In the genomic region with DNA sequence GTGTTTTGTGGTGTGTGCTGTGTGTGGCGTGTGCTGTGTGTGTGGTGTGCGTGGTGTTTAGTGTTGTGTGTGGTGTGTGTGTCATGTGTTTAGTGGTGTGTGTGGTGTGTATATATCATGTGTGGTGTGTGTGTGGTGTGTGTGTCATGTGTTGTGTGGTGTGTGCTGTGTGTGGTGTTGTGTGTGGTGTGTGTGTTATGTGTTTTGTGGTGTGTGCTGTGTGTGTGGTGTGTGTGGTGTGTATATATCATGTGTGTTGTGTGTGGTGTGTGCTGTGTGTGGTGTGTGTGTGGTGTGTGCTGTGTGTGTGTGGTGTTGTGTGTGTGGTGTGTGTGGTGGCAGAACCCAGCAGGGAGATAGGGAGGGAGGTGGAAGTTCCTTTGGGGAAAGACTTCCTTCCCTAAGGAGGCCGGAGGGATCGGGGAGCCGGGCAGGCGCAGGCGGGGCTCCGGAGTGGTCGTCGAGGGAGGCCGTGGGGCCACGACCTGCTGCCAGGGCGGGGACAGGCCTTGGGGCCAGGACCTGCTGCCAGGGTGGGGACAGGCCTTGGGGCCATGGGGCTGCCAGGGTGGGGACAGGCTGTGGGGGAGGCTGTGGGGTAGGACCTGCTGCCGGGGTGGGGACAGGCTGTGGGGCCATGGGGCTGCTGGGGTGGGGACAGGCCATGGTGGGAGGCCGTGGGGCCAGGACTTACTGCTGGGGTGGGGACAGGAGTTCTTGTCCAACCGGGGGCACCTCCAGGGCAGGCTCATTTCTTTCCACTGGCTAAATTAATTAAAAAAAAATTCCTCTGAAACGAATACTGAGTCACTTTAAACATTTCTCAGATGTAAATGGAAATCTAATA, we compare ENCODE assay signal across 8 cellular contexts. TPM values are rescaled to one million over a fixed set of nuclear protein-coding genes. Genes with fewer than 3 reads are reported as not detected.
DNase-seq lines count a peak whose midpoint lies in the region; ATAC-seq, FAIRE-seq and TF ChIP-seq lines count a peak whose summit lies in the region.

No MANE protein-coding gene starts in this region.

- peaks cover 5% of the 10 kb centered on the region for H3K4me1 ChIP-seq in endothelial cell of umbilical vein (ENCODE audit: control insufficient read depth, extremely low read depth, insufficient read depth, low read length)

- TF ChIP-seq CTCF in GM12875 (IDR thresholded peaks at IDR 0.05; ENCODE audit: borderline replicate concordance, insufficient read depth, low read depth, low read length) = no peak
- TF ChIP-seq CTCF in endothelial cell of umbilical vein (IDR thresholded peaks at IDR 0.05; ENCODE audit: extremely low read depth in 1 of 2, insufficient read depth in 1 of 2, low read depth in 1 of 2, low read length in 2 of 2) = no peak

- intact Hi-C loops in endothelial cell of umbilical vein (cut with micrococcal nuclease) = loop anchor here (10.0 kb wide), 1 partner anchor 229 kb away; a partner anchor contains a TSS

- CTCF ChIA-PET in endothelial cell of umbilical vein (lab: Charles Lee) = interaction anchor here (1.0 to 1.6 kb wide), 3 partner anchors 14 to 55 kb away, joined by 3 to 8 read pairs (median 3); no protein-coding TSS in a partner anchor

- peak overlapping the region; percentile 4 for H2AFZ ChIP-seq in endothelial cell of umbilical vein (ENCODE audit: low read depth, low read length)

- DNase-seq in UCSD-AML1 (lab: John Stamatoyannopoulos, UW; ENCODE audit: unreplicated experiment) (peak; percentile 61), endothelial cell of umbilical vein (ENCODE audit: low read depth, low spot score) (no peak), hepatic stellate cell (ENCODE audit: low spot score) (no peak), SKM-1 treated with dmso at 0.1 percent for 144 hours (lab: John Stamatoyannopoulos, UW; ENCODE audit: unreplicated experiment) (no peak), AG20443 (ENCODE audit: low spot score) (no peak)
- DNase-seq in stimulated activated CD4-positive, alpha-beta T cell treated with anti-CD3 and anti-CD28 coated beads, Interleukin-15, amount 100 ng/mL, for 1 hour (ENCODE audit: low read depth in 1 of 2, low spot score in 1 of 2) = peak; percentile 1 to 41

- H3K4me3 ChIP-seq in GM12875 (ENCODE audit: low read depth, low read length) = peak overlapping the region; percentile 29
- H3K4me3 ChIP-seq in endothelial cell of umbilical vein (replicated peaks in 1 of 3; ENCODE audit: insufficient read depth in 1 of 3, low read depth in 1 of 3, low read length in 3 of 3) = no peak overlapping the region

- POLR2A ChIA-PET in endothelial cell of umbilical vein (lab: Charles Lee) = no interaction called here

- no peaks in the 10 kb centered on the region for H3K36me3 ChIP-seq in endothelial cell of umbilical vein (ENCODE audit: control insufficient read depth in 2 of 2, extremely low read depth in 1 of 2, insufficient read depth in 2 of 2, low read length in 2 of 2)

- no peaks in the 10 kb centered on the region for H3K27me3 ChIP-seq in endothelial cell of umbilical vein (ENCODE audit: control insufficient read depth in 2 of 2, insufficient read depth in 2 of 2, low read length in 2 of 2)

- ATAC-seq in HG02759 (IDR thresholded peaks at IDR 0.05; ENCODE audit: unreplicated experiment) = no peak

- dilution Hi-C loops in endothelial cell of umbilical vein (cut with MboI; ENCODE audit: extremely low pct_ligation_motif_present, low sequenced_read_pairs) = no loop called here

- no peaks in the 10 kb centered on the region for H3K9me3 ChIP-seq in endothelial cell of umbilical vein (replicated peaks; ENCODE audit: control insufficient read depth, insufficient read depth, low read length)

- no peaks in the 10 kb centered on the region for H3K79me2 ChIP-seq in endothelial cell of umbilical vein (ENCODE audit: control insufficient read depth, insufficient read depth, low read length)

- no peak for FAIRE-seq in endothelial cell of umbilical vein (lab: Jason Lieb, UNC)

- H3K9me1 ChIP-seq in endothelial cell of umbilical vein (replicated peaks; ENCODE audit: control insufficient read depth, extremely low read depth, insufficient read depth, low read length) = no peaks in the 10 kb centered on the region

- no peak overlapping the region for H3K4me2 ChIP-seq in endothelial cell of umbilical vein (ENCODE audit: insufficient read depth, low read length)

- BruUV-seq in endothelial cell of umbilical vein (replicated peaks; lab: Mats Ljungman, UMichigan) = no TSS peak

- H4K20me1 ChIP-seq in endothelial cell of umbilical vein (replicated peaks; ENCODE audit: control insufficient read depth, extremely low read depth, insufficient read depth, low read length) = no peaks in the 10 kb centered on the region

- no peak overlapping the region for H3K9ac ChIP-seq in endothelial cell of umbilical vein (replicated peaks; ENCODE audit: extremely low read depth, insufficient read depth, low read length)

- no peak for TF ChIP-seq POLR2A in endothelial cell of umbilical vein (IDR thresholded peaks at IDR 0.05; ENCODE audit: low read depth, low read length)

- no peak overlapping the region for H3K27ac ChIP-seq in endothelial cell of umbilical vein (ENCODE audit: insufficient read depth, low read depth, low read length)

TF ChIP-seq in endothelial cell of umbilical vein, 7 proteins besides CTCF, POLR2A, EP300 and RAD21:
- TF ChIP-seq JUN (IDR thresholded peaks at IDR 0.05; ENCODE audit: borderline replicate concordance, insufficient read depth, insufficient read length, low read depth) (no peak), POLR2AphosphoS5 (IDR thresholded peaks at IDR 0.05; ENCODE audit: insufficient read depth, low read depth, low read length) (no peak), FOS (IDR thresholded peaks at IDR 0.05; ENCODE audit: borderline replicate concordance, insufficient read depth, low read length) (no peak)

RNA-seq across cellular contexts. Expression of a gene that starts 15.2 kb away (rescaled TPM):
- total RNA-seq in endothelial cell of umbilical vein = 185 and 219 TPM in 2 replicates
- 131 and 172 TPM in 2 replicates for polyA plus RNA-seq in endothelial cell of umbilical vein
- 57.5 and 89.5 TPM in 2 replicates for polyA plus RNA-seq in endothelial cell of umbilical vein (2011; cell fraction: cytosol; rRNA removed)
- polyA plus RNA-seq in endothelial cell of umbilical vein (2011; cell fraction: nucleus; rRNA removed) = 94.6 and 107 TPM in 2 replicates
- 42.1 and 86.7 TPM in 2 replicates for polyA plus RNA-seq in endothelial cell of umbilical vein (2012)
- polyA minus RNA-seq in endothelial cell of umbilical vein = 33.9 and 43.9 TPM in 2 replicates
- polyA minus RNA-seq in endothelial cell of umbilical vein (2011; cell fraction: cytosol; rRNA and poly(A)+ RNA removed) = 25.2 TPM
- polyA minus RNA-seq in endothelial cell of umbilical vein (2011; cell fraction: nucleus; rRNA and poly(A)+ RNA removed) = 23.0 and 58.6 TPM in 2 replicates

RNA-seq across cellular contexts. Expression of a gene that starts 36.8 kb away (rescaled TPM):
- total RNA-seq in endothelial cell of umbilical vein = 0.12 and 0.15 TPM in 2 replicates
- polyA plus RNA-seq in endothelial cell of umbilical vein = 0.06 TPM in 2 replicates
- polyA plus RNA-seq in endothelial cell of umbilical vein (2011; cell fraction: cytosol; rRNA removed) = not detected in 2 replicates
- 0.26 and 0.28 TPM in 2 replicates for polyA plus RNA-seq in endothelial cell of umbilical vein (2011; cell fraction: nucleus; rRNA removed)
- polyA plus RNA-seq in endothelial cell of umbilical vein (2012) = 0.04 TPM in 1 of 2 replicates, not detected in the other
- 0.06 TPM in 1 of 2 replicates, not detected in the other for polyA minus RNA-seq in endothelial cell of umbilical vein
- polyA minus RNA-seq in endothelial cell of umbilical vein (2011; cell fraction: cytosol; rRNA and poly(A)+ RNA removed) = not detected
- polyA minus RNA-seq in endothelial cell of umbilical vein (2011; cell fraction: nucleus; rRNA and poly(A)+ RNA removed) = 0.14 TPM in 1 of 2 replicates, not detected in the other

RNA-seq across cellular contexts. Expression of a gene that starts 57.3 kb away (rescaled TPM):
- 69.5 and 71.0 TPM in 2 replicates for total RNA-seq in endothelial cell of umbilical vein
- polyA plus RNA-seq in endothelial cell of umbilical vein = 75.7 and 86.3 TPM in 2 replicates
- polyA plus RNA-seq in endothelial cell of umbilical vein (2011; cell fraction: cytosol; rRNA removed) = 77.1 and 90.2 TPM in 2 replicates
- 87.3 and 95.6 TPM in 2 replicates for polyA plus RNA-seq in endothelial cell of umbilical vein (2011; cell fraction: nucleus; rRNA removed)
- 38.5 and 50.8 TPM in 2 replicates for polyA plus RNA-seq in endothelial cell of umbilical vein (2012)
- 19.8 and 23.7 TPM in 2 replicates for polyA minus RNA-seq in endothelial cell of umbilical vein
- polyA minus RNA-seq in endothelial cell of umbilical vein (2011; cell fraction: cytosol; rRNA and poly(A)+ RNA removed) = 11.5 TPM
- 8.4 and 13.7 TPM in 2 replicates for polyA minus RNA-seq in endothelial cell of umbilical vein (2011; cell fraction: nucleus; rRNA and poly(A)+ RNA removed)

RNA-seq across cellular contexts. Expression of a gene that starts 57.5 kb away (rescaled TPM):
- total RNA-seq in endothelial cell of umbilical vein = 14.6 and 20.9 TPM in 2 replicates
- 16.7 and 18.0 TPM in 2 replicates for polyA plus RNA-seq in endothelial cell of umbilical vein
- 10.5 and 14.0 TPM in 2 replicates for polyA plus RNA-seq in endothelial cell of umbilical vein (2011; cell fraction: cytosol; rRNA removed)
- polyA plus RNA-seq in endothelial cell of umbilical vein (2011; cell fraction: nucleus; rRNA removed) = 13.3 and 16.6 TPM in 2 replicates
- 11.1 and 15.5 TPM in 2 replicates for polyA plus RNA-seq in endothelial cell of umbilical vein (2012)
- polyA minus RNA-seq in endothelial cell of umbilical vein = 9.5 and 10.6 TPM in 2 replicates
- polyA minus RNA-seq in endothelial cell of umbilical vein (2011; cell fraction: cytosol; rRNA and poly(A)+ RNA removed) = 2.9 TPM
- polyA minus RNA-seq in endothelial cell of umbilical vein (2011; cell fraction: nucleus; rRNA and poly(A)+ RNA removed) = 3.8 and 3.9 TPM in 2 replicates

Comparison
In these comparisons a context has a peak if more than half of its experiments do, and no peak if none do; other contexts are left out.
1. DNase-seq: peak in UCSD-AML1 (single experiment) and stimulated activated CD4-positive, alpha-beta T cell treated with anti-CD3 and anti-CD28 coated beads, Interleukin-15, amount 100 ng/mL, for 1 hour (2 of 2); none in endothelial cell of umbilical vein (single experiment), hepatic stellate cell (single experiment), SKM-1 treated with dmso at 0.1 percent for 144 hours (single experiment) and AG20443 (single experiment).